In the genomic region with DNA sequence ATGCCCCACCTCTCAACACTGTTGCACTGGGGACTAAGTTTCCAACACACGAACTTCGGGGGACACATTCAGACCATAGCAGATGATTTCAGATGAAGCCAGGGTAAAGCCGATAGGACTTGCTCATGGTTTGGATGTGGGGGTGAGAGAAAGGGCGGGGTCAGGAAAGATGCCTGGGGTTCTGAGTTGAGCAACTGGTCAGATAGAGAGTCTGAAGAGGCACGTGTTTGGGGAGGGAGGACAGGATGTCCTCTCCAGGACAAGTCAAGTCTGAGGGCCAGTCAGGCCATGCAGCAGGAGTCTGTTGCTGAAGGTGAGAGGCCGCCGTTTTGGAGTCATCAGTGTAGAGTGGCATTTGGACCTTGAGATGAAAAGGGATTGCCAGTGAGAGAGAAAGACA, we compare ENCODE assay signal across 23 cellular contexts.
"Had no signal": no experiment of that assay in that cellular context is flagged by ENCODE, and none has a peak within 500 bp of the region (broad histone marks: within the 10 kb centered on the region; RNA-seq: fewer than 3 reads in every experiment).

No MANE protein-coding gene starts in this region.

- H3K36me3 ChIP-seq: breast epithelium, left lung, lower lobe of right lung, ovary, prostate gland, thoracic aorta had no signal

- H3K4me3 ChIP-seq: left lung, lower lobe of right lung, mucosa of descending colon, prostate gland had no signal

- H3K9me3 ChIP-seq: breast epithelium, left lung, lower lobe of right lung, mucosa of descending colon, ovary, prostate gland, thoracic aorta had no signal

- H3K4me1 ChIP-seq: breast epithelium, left lung, lower lobe of right lung, prostate gland had no signal

- H3K27me3 ChIP-seq: breast epithelium, left lung, ovary had no signal

- DNase-seq: activated CD4-positive, alpha-beta T cell treated with anti-CD3 and anti-CD28 coated beads for 4 hours; activated CD4-positive, alpha-beta T cell treated with anti-CD3 and anti-CD28 coated beads, Interleukin-2, amount 50 U/mL, for 4 hours; activated naive CD4-positive, alpha-beta T cell; activated T-cell treated with anti-CD3 and anti-CD28 coated beads for 4 hours; activated T-cell treated with anti-CD3 and anti-CD28 coated beads, Interleukin-2, amount 50 U/mL, for 72 hours; endodermal cell; foreskin melanocyte; left lung; lower lobe of right lung; mucosa of descending colon; retina; stimulated activated CD4-positive, alpha-beta T cell treated with anti-CD3 and anti-CD28 coated beads, Interleukin-15, amount 100 ng/mL, for 24 hours; stimulated activated CD4-positive, alpha-beta T cell treated with anti-CD3 and anti-CD28 coated beads, Interleukin-2, amount 100 ng/mL, for 24 hours; stimulated activated naive CD4-positive, alpha-beta T cell treated with Interleukin-2 at 50 U/mL for 16 hours; T-cell; trophoblast cell had no signal

- H3K27ac ChIP-seq: breast epithelium, left lung, lower lobe of right lung, prostate gland, thoracic aorta had no signal

- ATAC-seq: activated naive CD4-positive, alpha-beta T cell treated with anti-CD3 and anti-CD28 coated beads, Interleukin-2, amount 50 U/mL, for 72 hours; activated T-cell treated with anti-CD3 and anti-CD28 coated beads, Interleukin-2, amount 50 U/mL, for 72 hours; esophagus mucosa; lower lobe of right lung; mucosa of descending colon; natural killer cell treated with Interleukin-12 subunit alpha and Interleukin-12 subunit beta and Interleukin-15 and Interleukin-18, amount 100 ng/mL, for 72 hours; T-cell had no signal
